1 cellular context compared by ENCODE assay signal in genomic region chr12:32501835-32502333, GRCh38.
TF ChIP-seq lines count a peak whose summit lies in the region.

No MANE protein-coding gene starts in this region.

TF ChIP-seq in SK-N-SH, 30 proteins besides CTCF, POLR2A, EP300 and RAD21 (continued from another document):
- peak; percentile 65 for TF ChIP-seq MXI1 (IDR thresholded peaks at IDR 0.05; ENCODE audit: low read depth, low read length)
- TF ChIP-seq POLR2AphosphoS5 (IDR thresholded peaks at IDR 0.05; ENCODE audit: low read depth, low read length) = peak; percentile 40; the same call in 1 of the 2 replicates
- no peak for TF ChIP-seq NFIC (IDR thresholded peaks at IDR 0.05; ENCODE audit: borderline replicate concordance)
- peak; percentile 60; the same call in 1 of the 2 replicates for TF ChIP-seq RFX5 (IDR thresholded peaks at IDR 0.05; ENCODE audit: low read length)
- TF ChIP-seq FOSL2 (IDR thresholded peaks at IDR 0.05; ENCODE audit: borderline replicate concordance, low read depth) = no peak
